ENCODE assay signal across 30 cellular contexts in genomic region chr17:28509784-28510183, GRCh38. TPM values are rescaled to one million over a fixed set of nuclear protein-coding genes. Genes with fewer than 3 reads are reported as not detected.
DNase-seq lines count a peak whose midpoint lies in the region; ATAC-seq and TF ChIP-seq lines count a peak whose summit lies in the region.
"Had no signal": no experiment of that assay in that cellular context is flagged by ENCODE, and none has a peak within 500 bp of the region (broad histone marks: within the 10 kb centered on the region; RNA-seq: fewer than 3 reads in every experiment).

No MANE protein-coding gene starts in this region.

- TF ChIP-seq POLR2A in body of pancreas (IDR thresholded peaks at IDR 0.05), result no peak

- peaks cover 49% of the 10 kb centered on the region for H3K27me3 Mint-ChIP-seq in progenitor cell of endocrine pancreas

- H3K36me3 ChIP-seq in left ventricle myocardium inferior (no peaks in the 10 kb centered on the region), body of pancreas (replicated peaks in 1 of 2; ENCODE audit: insufficient read depth in 1 of 2, low read depth in 2 of 2) (no peaks in the 10 kb centered on the region)
- H3K36me3 ChIP-seq: BE2C, MG63, upper lobe of left lung had no signal

- TF ChIP-seq CTCF in left ventricle myocardium inferior (IDR thresholded peaks at IDR 0.05; ENCODE audit: borderline replicate concordance) (no peak), body of pancreas (IDR thresholded peaks at IDR 0.05) (no peak), progenitor cell of endocrine pancreas (IDR thresholded peaks at IDR 0.05; ENCODE audit: unreplicated experiment) (no peak)

- H3K27ac Mint-ChIP-seq in progenitor cell of endocrine pancreas, result no peak overlapping the region
- H3K27ac Mint-ChIP-seq: activated naive CD4-positive, alpha-beta T cell treated with anti-CD3 and anti-CD28 coated beads, Interleukin-2, amount 10 ng/mL, durations not matched to agents 7 days and 5 days; IgD-negative memory B cell had no signal

- H3K27ac ChIP-seq in left ventricle myocardium inferior (replicated peaks), result no peak overlapping the region
- H3K27ac ChIP-seq in body of pancreas, result no peak overlapping the region
- H3K27ac ChIP-seq: upper lobe of left lung had no signal

- DNase-seq in left ventricle myocardium superior, result no peak
- DNase-seq in left ventricle myocardium inferior, result no peak
- DNase-seq in SKM-1 (lab: John Stamatoyannopoulos, UW; ENCODE audit: unreplicated experiment), result peak; percentile 32
- DNase-seq in left lobe of liver (ENCODE audit: low spot score), result no peak
- no peak for DNase-seq in body of pancreas
- DNase-seq in progenitor cell of endocrine pancreas (ENCODE audit: low spot score, unreplicated experiment), result no peak
- DNase-seq: activated CD4-positive, alpha-beta T cell treated with anti-CD3 and anti-CD28 coated beads for 1 hour; activated CD8-positive, alpha-beta memory T cell treated with anti-CD3 and anti-CD28 coated beads for 24 hours; activated naive CD4-positive, alpha-beta T cell treated with anti-CD3 and anti-CD28 coated beads, Interleukin-2, amount 10 ng/mL, durations not matched to agents 7 days and 5 days; activated T-cell treated with anti-CD3 and anti-CD28 coated beads, Interleukin-2, amount 50 U/mL, for 4 hours; anterior cingulate cortex; BE2C; cerebellar nuclear complex; effector CD4-positive, alpha-beta T cell; MG63; midbrain; NCI-H187; NCI-H82; stimulated activated CD4-positive, alpha-beta T cell treated with anti-CD3 and anti-CD28 coated beads, Interleukin-12 subunit alpha, Interleukin-12 subunit beta, amount 100 ng/mL, for 4 hours; stimulated activated CD8-positive, alpha-beta memory T cell treated with anti-CD3 and anti-CD28 coated beads, Interleukin-4, amount 100 ng/mL, for 48 hours; T-helper 9 cell; upper lobe of left lung had no signal

- H3K27me3 ChIP-seq in left ventricle myocardium inferior (ENCODE audit: low read depth), result peaks cover 98% of the 10 kb centered on the region
- H3K27me3 ChIP-seq in body of pancreas, result no peaks in the 10 kb centered on the region
- H3K27me3 ChIP-seq: BE2C, MG63, upper lobe of left lung had no signal

- 70 to 72% methylated on average over 8 of the region's 8 CpGs for WGBS in body of pancreas, 2 donors

- H3K4me3 Mint-ChIP-seq in progenitor cell of endocrine pancreas (ENCODE audit: low read depth), result no peak overlapping the region
- H3K4me3 Mint-ChIP-seq: activated naive CD4-positive, alpha-beta T cell treated with anti-CD3 and anti-CD28 coated beads, Interleukin-2, amount 10 ng/mL, durations not matched to agents 7 days and 5 days; activated T-cell treated with anti-CD3 and anti-CD28 coated beads, Interleukin-2, amount 50 U/mL, for 4 hours; IgD-negative memory B cell; neural crest cell had no signal

- H3K9me3 Mint-ChIP-seq in progenitor cell of endocrine pancreas (ENCODE audit: low read depth), result no peaks in the 10 kb centered on the region
- H3K9me3 Mint-ChIP-seq: activated naive CD4-positive, alpha-beta T cell treated with anti-CD3 and anti-CD28 coated beads, Interleukin-2, amount 10 ng/mL, durations not matched to agents 7 days and 5 days; activated T-cell treated with anti-CD3 and anti-CD28 coated beads, Interleukin-2, amount 50 U/mL, for 4 hours; neural crest cell had no signal

- no peaks in the 10 kb centered on the region for H3K36me3 Mint-ChIP-seq in progenitor cell of endocrine pancreas (ENCODE audit: insufficient read depth)
- H3K36me3 Mint-ChIP-seq: activated naive CD4-positive, alpha-beta T cell treated with anti-CD3 and anti-CD28 coated beads, Interleukin-2, amount 10 ng/mL, durations not matched to agents 7 days and 5 days; IgD-negative memory B cell had no signal

- no peaks in the 10 kb centered on the region for H3K4me1 ChIP-seq in left ventricle myocardium inferior
- no peaks in the 10 kb centered on the region for H3K4me1 ChIP-seq in body of pancreas
- H3K4me1 ChIP-seq: BE2C had no signal

- ATAC-seq in left ventricle myocardium superior, result peak; percentile 30
- ATAC-seq in left lobe of liver, result peak; percentile 45
- no peak for ATAC-seq in GM21619 (IDR thresholded peaks at IDR 0.05; ENCODE audit: unreplicated experiment)
- no peak for ATAC-seq in body of pancreas
- no peak for ATAC-seq in GM19328 (IDR thresholded peaks at IDR 0.05; ENCODE audit: unreplicated experiment)
- ATAC-seq: activated T-cell treated with anti-CD3 and anti-CD28 coated beads, Interleukin-2, amount 50 U/mL, for 4 hours; SK-N-SH treated with all-trans-retinoic acid at 6 μM for 48 hours had no signal

- intact Hi-C loops in left ventricle myocardium superior (cut with micrococcal nuclease) (no loop called here), left ventricle myocardium inferior (cut with micrococcal nuclease) (no loop called here), body of pancreas (cut with DNase I) (no loop called here)

- H3K9me3 ChIP-seq in left ventricle myocardium inferior (replicated peaks), result no peaks in the 10 kb centered on the region
- H3K9me3 ChIP-seq in body of pancreas, result no peaks in the 10 kb centered on the region
- H3K9me3 ChIP-seq: BE2C, MG63, upper lobe of left lung had no signal

- peaks cover 5% of the 10 kb centered on the region for H3K4me1 Mint-ChIP-seq in progenitor cell of endocrine pancreas (ENCODE audit: low read depth)
- H3K4me1 Mint-ChIP-seq: activated naive CD4-positive, alpha-beta T cell treated with anti-CD3 and anti-CD28 coated beads, Interleukin-2, amount 10 ng/mL, durations not matched to agents 7 days and 5 days; IgD-negative memory B cell; neural crest cell had no signal

- H3K4me3 ChIP-seq in left ventricle myocardium inferior (no peak overlapping the region), body of pancreas (no peak overlapping the region)
- H3K4me3 ChIP-seq: MG63, upper lobe of left lung had no signal

RNA-seq across cellular contexts. Expression of gene FOXN1, which starts 3.6 kb away (rescaled TPM):
- total RNA-seq in left ventricle myocardium superior (not detected), left ventricle myocardium inferior (not detected), left lobe of liver (not detected), body of pancreas (under 1 TPM in 1 of 2 donors, not detected in 1; 0.52 TPM), progenitor cell of endocrine pancreas (0.07 TPM in 1 of 2 replicates, not detected in the other)
- total RNA-seq: activated T-cell treated with anti-CD3 and anti-CD28 coated beads, Interleukin-2, amount 50 U/mL, for 4 hours; Daoy; frontal cortex; kidney epithelial cell; neural crest cell had no signal

RNA-seq across cellular contexts. Expression of gene SLC13A2, which starts 36.3 kb away (rescaled TPM):
- total RNA-seq in left ventricle myocardium superior (not detected), left ventricle myocardium inferior (not detected), left lobe of liver (0.55 TPM), body of pancreas (1 to 10 TPM in 1 of 2 donors, not detected in 1; 1.8 TPM), progenitor cell of endocrine pancreas (0.29 and 0.31 TPM in 2 replicates)
- total RNA-seq: activated T-cell treated with anti-CD3 and anti-CD28 coated beads, Interleukin-2, amount 50 U/mL, for 4 hours; Daoy; frontal cortex; kidney epithelial cell; neural crest cell had no signal

RNA-seq across cellular contexts. Expression of gene UNC119, which starts 42.6 kb away (rescaled TPM):
- total RNA-seq in left ventricle myocardium superior (22.2 TPM), left ventricle myocardium inferior (22.5 TPM), left lobe of liver (14.3 TPM), body of pancreas (10 to 100 TPM; 25.7 to 29.3 TPM), progenitor cell of endocrine pancreas (41.3 and 46.7 TPM in 2 replicates)

Comparison
In these comparisons a context has a peak if more than half of its experiments do, and no peak if none do; other contexts are left out.
1. ATAC-seq: peak in left ventricle myocardium superior (single experiment) and left lobe of liver (single experiment); none in GM21619 (single experiment), body of pancreas (single experiment) and GM19328 (single experiment).